ENCODE assay signal across 19 cellular contexts in genomic region chr5:52767766-52768480, GRCh38. TPM values are rescaled to one million over a fixed set of nuclear protein-coding genes. Genes with fewer than 3 reads are reported as not detected.
DNase-seq lines count a peak whose midpoint lies in the region; ATAC-seq and TF ChIP-seq lines count a peak whose summit lies in the region.
"Had no signal": no experiment of that assay in that cellular context is flagged by ENCODE, and none has a peak within 500 bp of the region (broad histone marks: within the 10 kb centered on the region; RNA-seq: fewer than 3 reads in every experiment).

No MANE protein-coding gene starts in this region.

- H3K9me3 ChIP-seq in testis, result no peaks in the 10 kb centered on the region
- H3K9me3 ChIP-seq: SJSA1 had no signal

- no peaks in the 10 kb centered on the region for H3K27me3 ChIP-seq in testis
- H3K27me3 ChIP-seq: SJSA1 had no signal

- no peak overlapping the region for H3K27ac ChIP-seq in testis
- H3K27ac ChIP-seq: epithelial cell of prostate, SJSA1 had no signal

- H3K4me3 ChIP-seq in GM12865 (ENCODE audit: low read depth, low read length) (no peak overlapping the region), testis (no peak overlapping the region)
- H3K4me3 ChIP-seq: SJSA1 had no signal

- intact Hi-C loops in testis (cut with DNase I; ENCODE audit: low total_unique reads), result no loop called here

- TF ChIP-seq POLR2A in testis (IDR thresholded peaks at IDR 0.05), result no peak

- ATAC-seq in GM19351 (IDR thresholded peaks at IDR 0.05; ENCODE audit: unreplicated experiment) (peak; percentile 45), HG02623 (IDR thresholded peaks at IDR 0.05; ENCODE audit: unreplicated experiment) (peak; percentile 34), HG03469 (IDR thresholded peaks at IDR 0.05; ENCODE audit: unreplicated experiment) (peak; percentile 30)

- DNase-seq in GM12865 (ENCODE audit: low read depth) (peak; percentile 29), SKM-1 treated with dmso at 0.1 percent for 144 hours (lab: John Stamatoyannopoulos, UW; ENCODE audit: unreplicated experiment) (no peak), testis (no peak)
- DNase-seq in activated CD8-positive, alpha-beta memory T cell treated with anti-CD3 and anti-CD28 coated beads for 24 hours, result no peak
- DNase-seq in activated naive CD4-positive, alpha-beta T cell treated with Interleukin-2 at 50 U/mL for 16 hours, result no peak
- DNase-seq: activated CD4-positive, alpha-beta T cell treated with anti-CD3 and anti-CD28 coated beads, Interleukin-2, amount 10 ng/mL, durations not matched to agents 7 days and 5 days; activated T-cell treated with anti-CD3 and anti-CD28 coated beads, Interleukin-2, amount 50 U/mL, for 48 hours; DND-41; immature natural killer cell; NCI-H146; NCI-H446 treated with DMSO at 0.1 percent for 48 hours; OCI-M1; substantia nigra; T1000 had no signal

- no peaks in the 10 kb centered on the region for H3K36me3 ChIP-seq in testis (ENCODE audit: low read depth, missing control alignments)
- H3K36me3 ChIP-seq: SJSA1 had no signal

- H3K4me1 ChIP-seq in testis, result no peaks in the 10 kb centered on the region
- H3K4me1 ChIP-seq: SJSA1 had no signal

- 59 to 72% methylated on average over 1 of the region's 1 CpG for WGBS in testis, 2 donors

- TF ChIP-seq CTCF in GM12865 (IDR thresholded peaks at IDR 0.05; ENCODE audit: insufficient read depth, low read depth, low read length, missing control alignments), result no peak
- no peak for TF ChIP-seq CTCF in testis (IDR thresholded peaks at IDR 0.05)

RNA-seq across cellular contexts. Expression of gene ITGA1, which starts 19.8 kb away (rescaled TPM):
- total RNA-seq in testis, result 1 to 10 TPM; 7.3 to 8.1 TPM
- 7.5 TPM for polyA plus RNA-seq in testis (ENCODE audit: insufficient read depth, low read depth, low replicate concordance)

RNA-seq across cellular contexts. Expression of gene PELO, which starts 19.8 kb away (rescaled TPM):
- total RNA-seq in testis, result 1 to 10 TPM; 9.0 to 9.4 TPM
- 10.6 TPM for polyA plus RNA-seq in testis (ENCODE audit: insufficient read depth, low read depth, low replicate concordance)
